8 cellular contexts compared by ENCODE assay signal in the genomic region with DNA sequence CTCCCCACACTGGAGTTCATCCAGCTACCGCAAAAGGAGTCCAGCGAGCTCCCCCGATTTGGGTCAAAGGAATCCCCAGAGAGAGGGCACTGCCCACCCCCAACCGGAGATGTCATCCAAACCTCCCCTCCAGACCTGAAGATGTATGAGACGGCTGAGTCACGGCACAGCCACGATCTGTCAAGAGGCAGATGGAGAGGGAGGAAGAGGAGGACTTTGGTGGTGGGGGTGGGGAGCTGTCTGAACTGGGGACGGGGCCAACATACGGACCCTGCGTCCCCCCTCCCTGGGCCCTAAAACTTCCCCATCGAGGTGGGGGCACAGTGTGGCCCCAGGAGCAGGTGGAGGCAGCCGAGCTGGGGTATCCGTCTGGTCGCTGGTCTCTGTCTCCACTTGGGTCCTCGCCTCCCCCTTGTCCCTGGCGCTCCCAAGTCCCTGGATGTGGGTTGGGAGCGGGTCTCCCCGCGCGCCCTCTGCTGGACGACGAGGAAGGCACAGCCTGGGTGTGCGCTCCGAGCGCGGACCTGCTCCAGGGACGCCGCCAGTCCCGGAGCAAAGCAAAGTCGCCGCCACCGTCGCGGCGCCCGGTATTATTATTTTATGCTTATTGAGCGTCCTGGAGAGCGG. TPM values are rescaled to one million over a fixed set of nuclear protein-coding genes. Genes with fewer than 3 reads are reported as not detected.
A peak's percentile ranks its signal among the peaks of the same experiment; 100 is the strongest.
DNase-seq lines count a peak whose midpoint lies in the region; ATAC-seq and TF ChIP-seq lines count a peak whose summit lies in the region.

No MANE protein-coding gene starts in this region.

- H3K9ac ChIP-seq in KMS-11 (peak overlapping the region; percentile 25; the same call in 1 of the 2 replicates), adipocyte (ENCODE audit: low read length) (no peak overlapping the region)

- peak overlapping the region; percentile 68 for H2AFZ ChIP-seq in KMS-11 (ENCODE audit: low read depth)

- peaks cover 46% of the 10 kb centered on the region for H3K4me1 ChIP-seq in KMS-11 (ENCODE audit: low read depth, poor library complexity, severe bottlenecking)
- H3K4me1 ChIP-seq in adipocyte (ENCODE audit: control insufficient read depth, insufficient read depth, low read length), result peaks cover 21% of the 10 kb centered on the region

- H3K27ac ChIP-seq in KMS-11, result no peak overlapping the region

- no peaks in the 10 kb centered on the region for H3K9me3 ChIP-seq in adipocyte (ENCODE audit: control insufficient read depth, low read length)

- peak; percentile 88 for TF ChIP-seq CTCF in KMS-11 (conservative IDR thresholded peaks at IDR 0.05; ENCODE audit: low read depth, low read length)

- H3K79me2 ChIP-seq in KMS-11 (ENCODE audit: insufficient read depth, low read depth), result peaks cover 28% of the 10 kb centered on the region; the same call in 1 of the 2 replicates

- no peaks in the 10 kb centered on the region for H4K20me1 ChIP-seq in KMS-11 (ENCODE audit: insufficient read depth)

- no peaks in the 10 kb centered on the region; the same call in 1 of the 2 replicates for H3K27me3 ChIP-seq in KMS-11 (ENCODE audit: insufficient read depth, low read depth)
- H3K27me3 ChIP-seq in adipocyte (replicated peaks; ENCODE audit: control insufficient read depth, insufficient read depth, low read length), result peaks cover 32% of the 10 kb centered on the region

- no peaks in the 10 kb centered on the region for H3K36me3 ChIP-seq in KMS-11 (ENCODE audit: insufficient read depth)
- H3K36me3 ChIP-seq in adipocyte (ENCODE audit: control insufficient read depth, insufficient read depth, low read length, severe bottlenecking), result no peaks in the 10 kb centered on the region

- ATAC-seq in left cardiac atrium, result peak; percentile 84 to 90
- ATAC-seq in GM18907 (IDR thresholded peaks at IDR 0.05; ENCODE audit: unreplicated experiment), result no peak
- no peak for ATAC-seq in GM18867 (IDR thresholded peaks at IDR 0.05; ENCODE audit: unreplicated experiment)

- peak overlapping the region; percentile 99 for H3K4me2 ChIP-seq in KMS-11

- no peak overlapping the region for H3K4me3 ChIP-seq in KMS-11 (IDR thresholded peaks at IDR 0.05; ENCODE audit: insufficient read depth, low read depth, low read length)
- H3K4me3 ChIP-seq in adipocyte (ENCODE audit: low read length), result peak overlapping the region; percentile 55

- DNase-seq in GF-D8 (lab: John Stamatoyannopoulos, UW), result peak; percentile 16
- peak; percentile 78 for DNase-seq in SK-N-DZ (ENCODE audit: low spot score)
- peak; percentile 90 for DNase-seq in adipocyte (ENCODE audit: low read depth)
- peak; percentile 82 for DNase-seq in left cardiac atrium
- DNase-seq in posterior cingulate gyrus, result peak; percentile 57 to 97 (median 80)

- intact Hi-C loops in left cardiac atrium (cut with DNase I) (no loop called here), posterior cingulate gyrus (cut with DNase I) (no loop called here)

RNA-seq across cellular contexts. Expression of gene PDE4A, which starts 3.8 kb away (rescaled TPM):
- 2.8 and 3.6 TPM in 2 replicates for polyA plus RNA-seq in SK-N-DZ (2014; cell fraction: cytosol; rRNA removed)
- 2.9 and 6.8 TPM in 2 replicates for polyA plus RNA-seq in SK-N-DZ (2014; cell fraction: nucleus; rRNA removed)
- total RNA-seq in left cardiac atrium, result 10 to 100 TPM; 13.5 to 13.7 TPM

RNA-seq across cellular contexts. Expression of gene CDC37, which starts 20.8 kb away (rescaled TPM):
- polyA plus RNA-seq in SK-N-DZ (2014; cell fraction: cytosol; rRNA removed), result 188 and 208 TPM in 2 replicates
- 567 and 627 TPM in 2 replicates for polyA plus RNA-seq in SK-N-DZ (2014; cell fraction: nucleus; rRNA removed)
- total RNA-seq in left cardiac atrium, result 100 to 1,000 TPM; 130 to 156 TPM

RNA-seq across cellular contexts. Expression of gene TYK2, which starts 43.8 kb away (rescaled TPM):
- 22.0 and 26.4 TPM in 2 replicates for polyA plus RNA-seq in SK-N-DZ (2014; cell fraction: cytosol; rRNA removed)
- 212 and 214 TPM in 2 replicates for polyA plus RNA-seq in SK-N-DZ (2014; cell fraction: nucleus; rRNA removed)
- 10 to 100 TPM; 57.3 to 59.3 TPM for total RNA-seq in left cardiac atrium

Comparison
In these comparisons a context has a peak if more than half of its experiments do, and no peak if none do; other contexts are left out.
1. DNase-seq: peak in every context shown above with its lines; median percentile 90 in adipocyte; 82 in left cardiac atrium; 80 in posterior cingulate gyrus; 78 in SK-N-DZ; 16 in GF-D8.
2. ATAC-seq: peak in left cardiac atrium (2 of 2); none in GM18907 (single experiment) and GM18867 (single experiment).